1 cellular context compared by ENCODE assay signal in the genomic region with DNA sequence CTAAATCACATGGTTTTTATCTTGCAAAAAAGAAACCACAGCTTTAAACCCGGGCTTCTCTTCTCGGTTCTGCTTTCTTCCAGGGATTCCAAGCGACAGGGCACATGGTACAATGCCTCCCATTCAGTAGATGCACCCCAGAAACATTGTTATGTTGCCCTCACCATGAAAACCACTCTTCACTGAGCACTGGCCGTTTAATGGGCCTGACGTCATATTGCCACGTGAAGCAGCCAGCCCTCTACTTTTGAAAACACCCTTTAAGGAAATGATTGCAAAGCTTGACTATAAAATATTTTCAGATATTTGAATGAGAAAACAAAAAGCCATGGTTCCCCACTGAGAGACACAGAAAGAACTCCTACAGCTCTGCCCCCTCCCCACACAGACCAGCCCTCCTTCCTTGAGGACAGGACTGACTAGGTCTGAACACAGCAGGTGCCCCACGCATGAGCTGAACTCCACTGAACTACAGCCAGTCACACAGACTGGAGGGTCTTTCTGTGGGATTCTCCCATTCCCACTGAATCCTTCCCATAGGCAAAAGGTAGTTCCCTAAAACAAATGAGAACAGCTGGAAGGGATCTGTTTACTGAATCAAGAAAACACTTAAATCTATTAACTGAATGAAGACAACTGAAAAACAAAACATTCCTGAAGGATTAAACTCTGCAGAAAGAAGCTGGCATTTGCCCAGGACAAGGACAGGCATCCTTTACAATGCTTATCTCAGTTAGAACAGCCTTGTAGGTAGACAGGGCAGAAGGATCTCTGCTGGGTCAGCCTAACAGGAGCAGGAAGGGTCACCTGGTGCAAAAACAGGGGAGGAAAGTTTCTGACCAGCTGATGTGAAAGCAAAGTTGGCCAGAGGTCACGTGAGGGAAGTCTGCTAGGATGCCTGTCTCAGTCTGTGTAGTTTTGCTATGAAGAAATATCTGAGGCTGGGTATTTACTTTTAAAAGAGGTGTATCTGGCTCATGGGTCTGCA.
TF ChIP-seq lines count a peak whose summit lies in the region.

No MANE protein-coding gene starts in this region.

TF ChIP-seq in K562, 482 proteins besides CTCF, POLR2A, EP300 and RAD21 (continued from another document):
- TF ChIP-seq, protein P1, sequence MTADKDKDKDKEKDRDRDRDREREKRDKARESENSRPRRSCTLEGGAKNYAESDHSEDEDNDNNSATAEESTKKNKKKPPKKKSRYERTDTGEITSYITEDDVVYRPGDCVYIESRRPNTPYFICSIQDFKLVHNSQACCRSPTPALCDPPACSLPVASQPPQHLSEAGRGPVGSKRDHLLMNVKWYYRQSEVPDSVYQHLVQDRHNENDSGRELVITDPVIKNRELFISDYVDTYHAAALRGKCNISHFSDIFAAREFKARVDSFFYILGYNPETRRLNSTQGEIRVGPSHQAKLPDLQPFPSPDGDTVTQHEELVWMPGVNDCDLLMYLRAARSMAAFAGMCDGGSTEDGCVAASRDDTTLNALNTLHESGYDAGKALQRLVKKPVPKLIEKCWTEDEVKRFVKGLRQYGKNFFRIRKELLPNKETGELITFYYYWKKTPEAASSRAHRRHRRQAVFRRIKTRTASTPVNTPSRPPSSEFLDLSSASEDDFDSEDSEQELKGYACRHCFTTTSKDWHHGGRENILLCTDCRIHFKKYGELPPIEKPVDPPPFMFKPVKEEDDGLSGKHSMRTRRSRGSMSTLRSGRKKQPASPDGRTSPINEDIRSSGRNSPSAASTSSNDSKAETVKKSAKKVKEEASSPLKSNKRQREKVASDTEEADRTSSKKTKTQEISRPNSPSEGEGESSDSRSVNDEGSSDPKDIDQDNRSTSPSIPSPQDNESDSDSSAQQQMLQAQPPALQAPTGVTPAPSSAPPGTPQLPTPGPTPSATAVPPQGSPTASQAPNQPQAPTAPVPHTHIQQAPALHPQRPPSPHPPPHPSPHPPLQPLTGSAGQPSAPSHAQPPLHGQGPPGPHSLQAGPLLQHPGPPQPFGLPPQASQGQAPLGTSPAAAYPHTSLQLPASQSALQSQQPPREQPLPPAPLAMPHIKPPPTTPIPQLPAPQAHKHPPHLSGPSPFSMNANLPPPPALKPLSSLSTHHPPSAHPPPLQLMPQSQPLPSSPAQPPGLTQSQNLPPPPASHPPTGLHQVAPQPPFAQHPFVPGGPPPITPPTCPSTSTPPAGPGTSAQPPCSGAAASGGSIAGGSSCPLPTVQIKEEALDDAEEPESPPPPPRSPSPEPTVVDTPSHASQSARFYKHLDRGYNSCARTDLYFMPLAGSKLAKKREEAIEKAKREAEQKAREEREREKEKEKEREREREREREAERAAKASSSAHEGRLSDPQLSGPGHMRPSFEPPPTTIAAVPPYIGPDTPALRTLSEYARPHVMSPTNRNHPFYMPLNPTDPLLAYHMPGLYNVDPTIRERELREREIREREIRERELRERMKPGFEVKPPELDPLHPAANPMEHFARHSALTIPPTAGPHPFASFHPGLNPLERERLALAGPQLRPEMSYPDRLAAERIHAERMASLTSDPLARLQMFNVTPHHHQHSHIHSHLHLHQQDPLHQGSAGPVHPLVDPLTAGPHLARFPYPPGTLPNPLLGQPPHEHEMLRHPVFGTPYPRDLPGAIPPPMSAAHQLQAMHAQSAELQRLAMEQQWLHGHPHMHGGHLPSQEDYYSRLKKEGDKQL (CRISPR knock-in tag; IDR thresholded peaks at IDR 0.05; ENCODE audit: borderline replicate concordance), result no peak
- no peak for TF ChIP-seq SIX5 (IDR thresholded peaks at IDR 0.05; ENCODE audit: borderline replicate concordance in 1 of 2, insufficient read depth in 1 of 2, low read depth in 1 of 2, low read length in 2 of 2)
- TF ChIP-seq, protein P2, sequence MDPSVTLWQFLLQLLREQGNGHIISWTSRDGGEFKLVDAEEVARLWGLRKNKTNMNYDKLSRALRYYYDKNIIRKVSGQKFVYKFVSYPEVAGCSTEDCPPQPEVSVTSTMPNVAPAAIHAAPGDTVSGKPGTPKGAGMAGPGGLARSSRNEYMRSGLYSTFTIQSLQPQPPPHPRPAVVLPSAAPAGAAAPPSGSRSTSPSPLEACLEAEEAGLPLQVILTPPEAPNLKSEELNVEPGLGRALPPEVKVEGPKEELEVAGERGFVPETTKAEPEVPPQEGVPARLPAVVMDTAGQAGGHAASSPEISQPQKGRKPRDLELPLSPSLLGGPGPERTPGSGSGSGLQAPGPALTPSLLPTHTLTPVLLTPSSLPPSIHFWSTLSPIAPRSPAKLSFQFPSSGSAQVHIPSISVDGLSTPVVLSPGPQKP (CRISPR knock-in tag; IDR thresholded peaks at IDR 0.05), result no peak
- peak; percentile 41; the same call in 1 of the 2 replicates for TF ChIP-seq RAD51 (IDR thresholded peaks at IDR 0.05; ENCODE audit: borderline replicate concordance, low read depth)
- TF ChIP-seq BRD4 (IDR thresholded peaks at IDR 0.05), result no peak
- TF ChIP-seq CTBP1 (IDR thresholded peaks at IDR 0.05; ENCODE audit: borderline replicate concordance), result no peak
- TF ChIP-seq, protein P3, sequence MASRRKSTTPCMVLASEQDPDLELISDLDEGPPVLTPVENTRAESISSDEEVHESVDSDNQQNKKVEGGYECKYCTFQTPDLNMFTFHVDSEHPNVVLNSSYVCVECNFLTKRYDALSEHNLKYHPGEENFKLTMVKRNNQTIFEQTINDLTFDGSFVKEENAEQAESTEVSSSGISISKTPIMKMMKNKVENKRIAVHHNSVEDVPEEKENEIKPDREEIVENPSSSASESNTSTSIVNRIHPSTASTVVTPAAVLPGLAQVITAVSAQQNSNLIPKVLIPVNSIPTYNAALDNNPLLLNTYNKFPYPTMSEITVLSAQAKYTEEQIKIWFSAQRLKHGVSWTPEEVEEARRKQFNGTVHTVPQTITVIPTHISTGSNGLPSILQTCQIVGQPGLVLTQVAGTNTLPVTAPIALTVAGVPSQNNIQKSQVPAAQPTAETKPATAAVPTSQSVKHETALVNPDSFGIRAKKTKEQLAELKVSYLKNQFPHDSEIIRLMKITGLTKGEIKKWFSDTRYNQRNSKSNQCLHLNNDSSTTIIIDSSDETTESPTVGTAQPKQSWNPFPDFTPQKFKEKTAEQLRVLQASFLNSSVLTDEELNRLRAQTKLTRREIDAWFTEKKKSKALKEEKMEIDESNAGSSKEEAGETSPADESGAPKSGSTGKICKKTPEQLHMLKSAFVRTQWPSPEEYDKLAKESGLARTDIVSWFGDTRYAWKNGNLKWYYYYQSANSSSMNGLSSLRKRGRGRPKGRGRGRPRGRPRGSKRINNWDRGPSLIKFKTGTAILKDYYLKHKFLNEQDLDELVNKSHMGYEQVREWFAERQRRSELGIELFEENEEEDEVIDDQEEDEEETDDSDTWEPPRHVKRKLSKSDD (conservative IDR thresholded peaks at IDR 0.05; ENCODE audit: low read length), result no peak
- TF ChIP-seq DMBX1 (CRISPR knock-in tag; IDR thresholded peaks at IDR 0.05; ENCODE audit: borderline replicate concordance), result no peak
- TF ChIP-seq ELF4 (CRISPR knock-in tag; IDR thresholded peaks at IDR 0.05), result no peak
- TF ChIP-seq BHLHE40 (IDR thresholded peaks at IDR 0.05; ENCODE audit: low read length), result peak; percentile 57
- no peak for TF ChIP-seq NFXL1 (CRISPR knock-in tag; IDR thresholded peaks at IDR 0.05)
- no peak for TF ChIP-seq CEBPG (CRISPR knock-in tag; IDR thresholded peaks at IDR 0.05)
- TF ChIP-seq CEBPG (tag; conservative IDR thresholded peaks at IDR 0.05 in 1 of 2, IDR thresholded peaks at IDR 0.05 in 1 of 2), result no peak
- no peak for TF ChIP-seq ZNF316 (IDR thresholded peaks at IDR 0.05)
- TF ChIP-seq RBM34 (IDR thresholded peaks at IDR 0.05; ENCODE audit: borderline replicate concordance, insufficient read depth, low read length), result no peak
- no peak for TF ChIP-seq ZNF431 (CRISPR knock-in tag; IDR thresholded peaks at IDR 0.05)
- TF ChIP-seq, protein P4, sequence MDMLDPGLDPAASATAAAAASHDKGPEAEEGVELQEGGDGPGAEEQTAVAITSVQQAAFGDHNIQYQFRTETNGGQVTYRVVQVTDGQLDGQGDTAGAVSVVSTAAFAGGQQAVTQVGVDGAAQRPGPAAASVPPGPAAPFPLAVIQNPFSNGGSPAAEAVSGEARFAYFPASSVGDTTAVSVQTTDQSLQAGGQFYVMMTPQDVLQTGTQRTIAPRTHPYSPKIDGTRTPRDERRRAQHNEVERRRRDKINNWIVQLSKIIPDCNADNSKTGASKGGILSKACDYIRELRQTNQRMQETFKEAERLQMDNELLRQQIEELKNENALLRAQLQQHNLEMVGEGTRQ (CRISPR knock-in tag; IDR thresholded peaks at IDR 0.05), result peak; percentile 75
- TF ChIP-seq CHD1 (IDR thresholded peaks at IDR 0.05; ENCODE audit: low read length), result no peak
TF ChIP-seq in K562: peak in this region for 4.
